In genomic region chr6:15623282-15624116, GRCh38 we compare ENCODE assay signal across 1 cellular context.
TF ChIP-seq lines count a peak whose summit lies in the region.

No MANE protein-coding gene starts in this region.

TF ChIP-seq in K562, 482 proteins besides CTCF, POLR2A, EP300 and RAD21 (continued from another document):
- TF ChIP-seq ARID4B (CRISPR knock-in tag; IDR thresholded peaks at IDR 0.05), result no peak
- peak; percentile 66 for TF ChIP-seq DEAF1 (CRISPR knock-in tag; IDR thresholded peaks at IDR 0.05)
- TF ChIP-seq MNT (conservative IDR thresholded peaks at IDR 0.05), result peak in 1 of 2 experiments; percentile 12; a peak in 1 of 4 replicates
- no peak for TF ChIP-seq CLOCK (CRISPR knock-in tag; IDR thresholded peaks at IDR 0.05; ENCODE audit: borderline replicate concordance)
- 0 out of 2 replicates have a peak, but pooled peaks have one; percentile 16 for TF ChIP-seq DPF2 (IDR thresholded peaks at IDR 0.05)
- no peak for TF ChIP-seq MLX (CRISPR knock-in tag; conservative IDR thresholded peaks at IDR 0.05)
- TF ChIP-seq SOX6 (IDR thresholded peaks at IDR 0.05), result no peak
